Comparison of ENCODE assay signal across 18 cellular contexts in the genomic region with DNA sequence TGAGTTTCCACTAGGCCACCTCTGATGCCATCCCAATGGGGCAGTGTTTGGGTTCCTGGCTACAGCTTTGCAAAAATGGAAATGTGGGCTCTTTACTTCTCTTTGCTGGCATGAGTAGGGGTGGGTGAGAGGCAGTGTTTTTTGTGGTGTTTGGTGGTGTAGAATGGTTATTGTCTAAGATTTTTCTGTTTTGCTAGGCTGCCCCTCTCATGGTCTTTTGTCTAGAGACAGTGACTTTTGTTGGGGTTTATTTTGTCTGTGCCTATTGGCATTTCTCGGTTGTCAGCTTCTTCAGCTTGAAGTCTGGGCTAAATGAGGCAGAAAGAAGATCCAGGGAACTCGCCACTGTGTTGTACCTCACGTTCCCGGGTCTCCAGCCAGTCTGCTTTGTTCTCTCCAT.
DNase-seq lines count a peak whose midpoint lies in the region; ATAC-seq and TF ChIP-seq lines count a peak whose summit lies in the region.
"Had no signal": no experiment of that assay in that cellular context is flagged by ENCODE, and none has a peak within 500 bp of the region (broad histone marks: within the 10 kb centered on the region; RNA-seq: fewer than 3 reads in every experiment).

No MANE protein-coding gene starts in this region.

- 34% methylated on average over 4 of the region's 4 CpGs for WGBS in SK-N-SH (ENCODE audit: low lambda C conversion rate)

- H3F3A ChIP-seq in SK-N-SH (replicated peaks; ENCODE audit: insufficient read depth) (no peaks in the 10 kb centered on the region), neural progenitor cell (ENCODE audit: low read depth) (no peaks in the 10 kb centered on the region)

- TF ChIP-seq RAD21 in SK-N-SH (IDR thresholded peaks at IDR 0.05; ENCODE audit: low read length), result no peak

- POLR2A ChIA-PET in SK-N-SH (lab: Yijun Ruan, JAX), result no interaction called here

- H3K4me1 ChIP-seq in SK-N-SH (ENCODE audit: control insufficient read depth in 1 of 2, insufficient read depth in 2 of 2, low read depth in 1 of 2, low read length in 1 of 2), result no peaks in the 10 kb centered on the region
- H3K4me1 ChIP-seq in neural progenitor cell, result peaks cover 19% of the 10 kb centered on the region
- H3K4me1 ChIP-seq: A549; BLaER1 treated with 17β-estradiol and CSF1 and Interleukin-3, amounts not matched to agents 10 nM and 100 nM; Caco-2 had no signal

- H3K27me3 ChIP-seq in SK-N-SH (ENCODE audit: insufficient read depth) (no peaks in the 10 kb centered on the region), neural progenitor cell (no peaks in the 10 kb centered on the region), H7 (ENCODE audit: control insufficient read depth, insufficient read depth, low read length) (no peaks in the 10 kb centered on the region)
- H3K27me3 ChIP-seq: BLaER1 treated with 17β-estradiol and CSF1 and Interleukin-3, amounts not matched to agents 10 nM and 100 nM had no signal

- peaks cover 22% of the 10 kb centered on the region for H3K4me1 Mint-ChIP-seq in neural progenitor cell
- H3K4me1 Mint-ChIP-seq: B cell had no signal

- DNase-seq in SK-N-SH, result no peak
- peak; percentile 49 for DNase-seq in neural progenitor cell (ENCODE audit: low spot score)
- no peak for DNase-seq in H7
- DNase-seq: AML-193; Caco-2; Calu3; CD4-positive, alpha-beta T cell; CD8-positive, alpha-beta T cell; DMS79 treated with DMSO at 0.1 percent for 48 hours; GF-D8 had no signal

- TF ChIP-seq CTCF in SK-N-SH (IDR thresholded peaks at IDR 0.05) (no peak), neural progenitor cell (IDR thresholded peaks at IDR 0.05) (no peak)

- H3K27ac Mint-ChIP-seq in neural progenitor cell, result peak overlapping the region; percentile 3
- H3K27ac Mint-ChIP-seq: B cell; CD4-positive, alpha-beta T cell; CD8-positive, alpha-beta T cell had no signal

- no peaks in the 10 kb centered on the region for H3K36me3 Mint-ChIP-seq in neural progenitor cell
- H3K36me3 Mint-ChIP-seq: CD8-positive, alpha-beta T cell had no signal

- no peaks in the 10 kb centered on the region for H3K9me2 ChIP-seq in SK-N-SH

- H3K27me3 Mint-ChIP-seq in neural progenitor cell (ENCODE audit: insufficient read depth, low read depth), result peaks cover 4% of the 10 kb centered on the region

- no peak for TF ChIP-seq EP300 in SK-N-SH (IDR thresholded peaks at IDR 0.05; ENCODE audit: borderline replicate concordance in 1 of 2, low read depth in 1 of 2, low read length in 1 of 2)

- H3K36me3 ChIP-seq in SK-N-SH (replicated peaks in 1 of 2; ENCODE audit: control insufficient read depth in 1 of 2, insufficient read depth in 2 of 2, low read length in 1 of 2) (no peaks in the 10 kb centered on the region), neural progenitor cell (no peaks in the 10 kb centered on the region), H7 (replicated peaks; ENCODE audit: control insufficient read depth, insufficient read depth, low read length) (no peaks in the 10 kb centered on the region)
- H3K36me3 ChIP-seq: BLaER1 treated with 17β-estradiol and CSF1 and Interleukin-3, amounts not matched to agents 10 nM and 100 nM had no signal

- H3K27ac ChIP-seq in SK-N-SH (ENCODE audit: low read depth in 2 of 2, low read length in 1 of 2) (no peak overlapping the region), neural progenitor cell (no peak overlapping the region)
- H3K27ac ChIP-seq: 22Rv1; A549; BLaER1 treated with 17β-estradiol and CSF1 and Interleukin-3, amounts not matched to agents 10 nM and 100 nM; C4-2B had no signal

- ATAC-seq in SK-N-SH treated with all-trans-retinoic acid at 6 μM for 48 hours (no peak), HG03460 (IDR thresholded peaks at IDR 0.05; ENCODE audit: unreplicated experiment) (no peak)
- ATAC-seq: A549; CD8-positive, alpha-beta T cell; GM12878 had no signal

- H3K9me3 ChIP-seq in SK-N-SH, result no peaks in the 10 kb centered on the region
- no peaks in the 10 kb centered on the region for H3K9me3 ChIP-seq in neural progenitor cell (ENCODE audit: low read depth)
- H3K9me3 ChIP-seq: A549; BLaER1 treated with 17β-estradiol and CSF1 and Interleukin-3, amounts not matched to agents 10 nM and 100 nM; Caco-2 had no signal

- H3K9me3 Mint-ChIP-seq in neural progenitor cell, result no peaks in the 10 kb centered on the region
- H3K9me3 Mint-ChIP-seq: CD4-positive, alpha-beta T cell; CD8-positive, alpha-beta T cell had no signal

- no peak overlapping the region for H3K4me3 Mint-ChIP-seq in neural progenitor cell
- H3K4me3 Mint-ChIP-seq: B cell; CD4-positive, alpha-beta T cell; CD8-positive, alpha-beta T cell had no signal

- no peaks in the 10 kb centered on the region for H4K20me1 ChIP-seq in SK-N-SH (ENCODE audit: insufficient read depth)
- no peaks in the 10 kb centered on the region for H4K20me1 ChIP-seq in neural progenitor cell (ENCODE audit: low read depth)
- H4K20me1 ChIP-seq: BLaER1 treated with 17β-estradiol and CSF1 and Interleukin-3, amounts not matched to agents 10 nM and 100 nM had no signal

- H3K79me2 ChIP-seq in SK-N-SH (ENCODE audit: insufficient read depth) (no peaks in the 10 kb centered on the region), neural progenitor cell (ENCODE audit: low read depth) (no peaks in the 10 kb centered on the region)

- H2AFZ ChIP-seq in SK-N-SH (ENCODE audit: low read depth), result 0 out of 2 replicates have a peak overlapping the region, but pooled peaks have one; percentile 7
- peak overlapping the region; percentile 30 for H2AFZ ChIP-seq in neural progenitor cell (replicated peaks)

- no peak overlapping the region for H3K4me2 ChIP-seq in SK-N-SH
- peak overlapping the region; percentile 7 for H3K4me2 ChIP-seq in neural progenitor cell
- H3K4me2 ChIP-seq: A549; BLaER1 treated with 17β-estradiol and CSF1 and Interleukin-3, amounts not matched to agents 10 nM and 100 nM had no signal

- H3K9ac ChIP-seq in SK-N-SH (no peak overlapping the region), neural progenitor cell (no peak overlapping the region)
- H3K9ac ChIP-seq: BLaER1 treated with 17β-estradiol and CSF1 and Interleukin-3, amounts not matched to agents 10 nM and 100 nM had no signal

- H3K4me3 ChIP-seq in SK-N-SH (ENCODE audit: low read depth in 2 of 2, low read length in 1 of 2) (no peak overlapping the region), neural progenitor cell (no peak overlapping the region), H7 (ENCODE audit: insufficient read depth, low read depth, low read length) (no peak overlapping the region)
- H3K4me3 ChIP-seq: A549; BLaER1 treated with 17β-estradiol and CSF1 and Interleukin-3, amounts not matched to agents 10 nM and 100 nM; GM12878 had no signal

- CTCF ChIA-PET in SK-N-SH (lab: Yijun Ruan, JAX), result no interaction called here

TF ChIP-seq in SK-N-SH, 30 proteins besides CTCF, POLR2A, EP300 and RAD21 (continues in another document):
- TF ChIP-seq NRF1 (IDR thresholded peaks at IDR 0.05; ENCODE audit: low read depth, low read length) (no peak), SMC3 (IDR thresholded peaks at IDR 0.05; ENCODE audit: low read depth, low read length) (no peak), ELF1 (IDR thresholded peaks at IDR 0.05) (no peak), TEAD4 (IDR thresholded peaks at IDR 0.05; ENCODE audit: borderline replicate concordance, insufficient read depth) (no peak), TAF1 (IDR thresholded peaks at IDR 0.05; ENCODE audit: borderline replicate concordance, low read depth, low read length) (no peak), EZH2phosphoT487 (IDR thresholded peaks at IDR 0.05; ENCODE audit: borderline replicate concordance, low read depth) (no peak), FOXM1 (IDR thresholded peaks at IDR 0.05; ENCODE audit: low read depth) (no peak), RFX5 (IDR thresholded peaks at IDR 0.05; ENCODE audit: low read length) (no peak), GABPA (IDR thresholded peaks at IDR 0.05; ENCODE audit: low read depth) (no peak), POLR2AphosphoS5 (IDR thresholded peaks at IDR 0.05; ENCODE audit: low read depth, low read length) (no peak)

TF ChIP-seq in SK-N-SH treated with all-trans-retinoic acid at 6 μM for 48 hours, 23 proteins besides CTCF, POLR2A, EP300 and RAD21 (continues in another document):
- TF ChIP-seq PPARA (CRISPR knock-in tag; IDR thresholded peaks at IDR 0.05; ENCODE audit: borderline replicate concordance) (no peak), ZNF565 (CRISPR knock-in tag; conservative IDR thresholded peaks at IDR 0.05; ENCODE audit: low read depth) (no peak), ZC3H10 (CRISPR knock-in tag; IDR thresholded peaks at IDR 0.05) (no peak), ZFP3 (CRISPR knock-in tag; IDR thresholded peaks at IDR 0.05) (no peak), RARB (CRISPR knock-in tag; IDR thresholded peaks at IDR 0.05) (no peak), CSDC2 (CRISPR knock-in tag; IDR thresholded peaks at IDR 0.05) (no peak), ISL1 (CRISPR knock-in tag; IDR thresholded peaks at IDR 0.05) (no peak), OSR1 (CRISPR knock-in tag; IDR thresholded peaks at IDR 0.05) (no peak)
- TF ChIP-seq, protein P1, sequence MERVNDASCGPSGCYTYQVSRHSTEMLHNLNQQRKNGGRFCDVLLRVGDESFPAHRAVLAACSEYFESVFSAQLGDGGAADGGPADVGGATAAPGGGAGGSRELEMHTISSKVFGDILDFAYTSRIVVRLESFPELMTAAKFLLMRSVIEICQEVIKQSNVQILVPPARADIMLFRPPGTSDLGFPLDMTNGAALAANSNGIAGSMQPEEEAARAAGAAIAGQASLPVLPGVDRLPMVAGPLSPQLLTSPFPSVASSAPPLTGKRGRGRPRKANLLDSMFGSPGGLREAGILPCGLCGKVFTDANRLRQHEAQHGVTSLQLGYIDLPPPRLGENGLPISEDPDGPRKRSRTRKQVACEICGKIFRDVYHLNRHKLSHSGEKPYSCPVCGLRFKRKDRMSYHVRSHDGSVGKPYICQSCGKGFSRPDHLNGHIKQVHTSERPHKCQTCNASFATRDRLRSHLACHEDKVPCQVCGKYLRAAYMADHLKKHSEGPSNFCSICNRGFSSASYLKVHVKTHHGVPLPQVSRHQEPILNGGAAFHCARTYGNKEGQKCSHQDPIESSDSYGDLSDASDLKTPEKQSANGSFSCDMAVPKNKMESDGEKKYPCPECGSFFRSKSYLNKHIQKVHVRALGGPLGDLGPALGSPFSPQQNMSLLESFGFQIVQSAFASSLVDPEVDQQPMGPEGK (CRISPR knock-in tag; IDR thresholded peaks at IDR 0.05; ENCODE audit: borderline replicate concordance), result no peak
- TF ChIP-seq, protein P2, sequence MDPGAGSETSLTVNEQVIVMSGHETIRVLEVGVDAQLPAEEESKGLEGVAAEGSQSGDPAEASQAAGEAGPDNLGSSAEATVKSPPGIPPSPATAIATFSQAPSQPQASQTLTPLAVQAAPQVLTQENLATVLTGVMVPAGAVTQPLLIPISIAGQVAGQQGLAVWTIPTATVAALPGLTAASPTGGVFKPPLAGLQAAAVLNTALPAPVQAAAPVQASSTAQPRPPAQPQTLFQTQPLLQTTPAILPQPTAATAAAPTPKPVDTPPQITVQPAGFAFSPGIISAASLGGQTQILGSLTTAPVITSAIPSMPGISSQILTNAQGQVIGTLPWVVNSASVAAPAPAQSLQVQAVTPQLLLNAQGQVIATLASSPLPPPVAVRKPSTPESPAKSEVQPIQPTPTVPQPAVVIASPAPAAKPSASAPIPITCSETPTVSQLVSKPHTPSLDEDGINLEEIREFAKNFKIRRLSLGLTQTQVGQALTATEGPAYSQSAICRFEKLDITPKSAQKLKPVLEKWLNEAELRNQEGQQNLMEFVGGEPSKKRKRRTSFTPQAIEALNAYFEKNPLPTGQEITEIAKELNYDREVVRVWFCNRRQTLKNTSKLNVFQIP (CRISPR knock-in tag; IDR thresholded peaks at IDR 0.05; ENCODE audit: borderline replicate concordance, low read depth), result no peak
